ENCODE assay signal across 35 cellular contexts in genomic region chr1:229832695-229833094, GRCh38.
"Had no signal": no experiment of that assay in that cellular context is flagged by ENCODE, and none has a peak within 500 bp of the region (broad histone marks: within the 10 kb centered on the region; RNA-seq: fewer than 3 reads in every experiment).

No MANE protein-coding gene starts in this region.

- H3K4me3 ChIP-seq: ascending aorta, SK-N-MC had no signal

- H3K27ac Mint-ChIP-seq: activated CD4-positive, alpha-beta T cell treated with anti-CD3 and anti-CD28 coated beads for 36 hours; activated CD8-positive, alpha-beta T cell treated with anti-CD3 and anti-CD28 coated beads for 36 hours; activated naive CD4-positive, alpha-beta T cell treated with anti-CD3 and anti-CD28 coated beads, Interleukin-2, amount 50 U/mL, for 72 hours; activated naive CD8-positive, alpha-beta T cell treated with anti-CD3 and anti-CD28 coated beads, Interleukin-2, amount 50 U/mL, for 24 hours; activated T-helper 1 cell treated with anti-CD3 and anti-CD28 coated beads, Interleukin-12 subunit alpha, Interleukin-12 subunit beta, Interleukin-2, Interleukin-4 antibody, amounts not matched to agents 30 ng/mL and 10 ng/mL and 1 ng/mL, durations not matched to agents 14 hours and 24 hours and 36 hours; brain; T-cell had no signal

- H3K4me1 Mint-ChIP-seq: activated CD4-positive, alpha-beta T cell treated with anti-CD3 and anti-CD28 coated beads for 36 hours; activated naive CD8-positive, alpha-beta T cell treated with anti-CD3 and anti-CD28 coated beads, Interleukin-2, amount 50 U/mL, for 24 hours; central memory CD8-positive, alpha-beta T cell; T-cell had no signal

- H3K36me3 Mint-ChIP-seq: brain, T-cell had no signal

- H3K9me3 Mint-ChIP-seq: activated CD8-positive, alpha-beta T cell treated with anti-CD3 and anti-CD28 coated beads for 36 hours; brain; T-cell had no signal

- H3K9ac ChIP-seq: KMS-11 had no signal

- H3K36me3 ChIP-seq: ascending aorta, WERI-Rb-1 had no signal

- ATAC-seq: activated CD4-positive, alpha-beta T cell treated with anti-CD3 and anti-CD28 coated beads for 36 hours; activated CD8-positive, alpha-beta T cell treated with anti-CD3 and anti-CD28 coated beads for 36 hours; activated naive CD4-positive, alpha-beta T cell treated with anti-CD3 and anti-CD28 coated beads, Interleukin-2, amount 50 U/mL, for 72 hours; activated naive CD8-positive, alpha-beta T cell treated with anti-CD3 and anti-CD28 coated beads, Interleukin-2, amount 50 U/mL, for 24 hours; Panc1; Right ventricle myocardium inferior; T-cell had no signal

- H3K27me3 ChIP-seq: ascending aorta had no signal

- H3K4me3 Mint-ChIP-seq: activated CD4-positive, alpha-beta T cell treated with anti-CD3 and anti-CD28 coated beads for 36 hours; activated CD8-positive, alpha-beta T cell treated with anti-CD3 and anti-CD28 coated beads for 36 hours; activated naive CD8-positive, alpha-beta T cell treated with anti-CD3 and anti-CD28 coated beads, Interleukin-2, amount 50 U/mL, for 24 hours; activated T-helper 1 cell treated with anti-CD3 and anti-CD28 coated beads, Interleukin-12 subunit alpha, Interleukin-12 subunit beta, Interleukin-2, Interleukin-4 antibody, amounts not matched to agents 30 ng/mL and 10 ng/mL and 1 ng/mL, durations not matched to agents 14 hours and 24 hours and 36 hours; brain; central memory CD8-positive, alpha-beta T cell; T-cell had no signal

- H3K27ac ChIP-seq: ascending aorta, KMS-11, SK-N-MC, WERI-Rb-1 had no signal

- DNase-seq: activated CD4-positive, alpha-beta T cell treated with anti-CD3 and anti-CD28 coated beads for 36 hours; activated CD4-positive, alpha-beta T cell treated with anti-CD3 and anti-CD28 coated beads, Interleukin-2, amount 50 U/mL, for 1 hour; activated CD8-positive, alpha-beta memory T cell treated with anti-CD3 and anti-CD28 coated beads, Interleukin-2, amount 50 U/mL, for 4 hours; activated CD8-positive, alpha-beta T cell treated with anti-CD3 and anti-CD28 coated beads for 36 hours; activated effector memory CD4-positive, alpha-beta T cell treated with anti-CD3 and anti-CD28 coated beads, Interleukin-2, amount 50 U/mL, for 16 hours; activated naive CD4-positive, alpha-beta T cell treated with Interleukin-2 at 50 U/mL for 16 hours; activated naive CD8-positive, alpha-beta T cell treated with anti-CD3 and anti-CD28 coated beads, Interleukin-2, amount 50 U/mL, for 24 hours; activated T-cell treated with anti-CD3 and anti-CD28 coated beads, Interleukin-2, amount 50 U/mL, for 1 hour; amniotic stem cell; MV-4-11; NCI-H1092 treated with DMSO at 0.1 percent for 48 hours; NCI-H1417 treated with DMSO at 0.1 percent for 48 hours; NCI-H1694; NCI-H2029; NCI-H2107; NCI-H2171 treated with DMSO at 0.1 percent for 48 hours; NCI-H345; NCI-H510A; NCI-H526 treated with DMSO at 0.1 percent for 48 hours; NK-92 treated with Interleukin-12 subunit alpha and Interleukin-12 subunit beta, amount 100 ng/mL, for 24 hours; OCI-M1; RPMI8226; T-cell; T-helper 2 cell; T1000; WERI-Rb-1 had no signal

- H3K9me3 ChIP-seq: ascending aorta had no signal
